Comparison of ENCODE assay signal across 16 cellular contexts in the genomic region with DNA sequence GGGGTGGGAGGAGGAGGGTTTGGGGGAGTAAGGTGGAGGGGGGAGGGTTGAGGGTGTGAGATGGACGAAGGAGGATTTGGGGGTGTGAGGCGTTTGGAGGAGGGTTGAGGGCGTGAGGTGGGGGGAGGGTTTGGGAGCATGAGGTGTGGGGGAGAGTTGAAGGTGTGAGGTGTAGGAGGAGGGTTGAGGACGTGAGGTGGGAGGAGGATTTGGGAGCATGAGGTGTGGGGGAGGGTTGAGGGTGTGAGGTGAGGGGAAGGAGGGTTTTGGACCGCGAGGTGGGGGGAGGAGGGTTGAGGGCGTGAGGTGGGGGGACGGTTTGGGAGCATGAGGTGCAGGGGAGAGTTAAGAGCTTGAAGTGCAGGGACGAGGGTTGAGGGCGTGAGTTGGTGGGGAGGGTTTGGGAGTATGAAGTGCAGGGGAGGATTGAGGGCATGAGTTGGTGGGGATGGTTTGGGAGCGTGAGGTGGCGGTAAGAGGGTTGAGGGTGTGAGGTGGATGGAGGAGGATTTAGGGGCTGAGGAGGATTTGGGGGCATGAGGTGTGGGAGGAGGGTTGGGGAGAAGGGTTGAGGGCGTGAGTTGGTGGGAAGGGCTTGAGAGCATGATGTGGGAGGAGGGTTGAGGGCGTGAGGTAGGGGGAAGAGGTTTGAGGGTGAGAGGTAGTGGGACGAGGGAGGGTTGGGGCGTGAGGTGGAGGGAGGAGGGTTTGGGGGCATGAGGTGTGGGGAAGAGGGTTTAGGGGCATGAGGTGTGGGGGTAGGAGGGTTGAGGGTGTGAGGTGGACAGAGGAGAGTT. TPM values are rescaled to one million over a fixed set of nuclear protein-coding genes. Genes with fewer than 3 reads are reported as not detected.
DNase-seq lines count a peak whose midpoint lies in the region; ATAC-seq, FAIRE-seq and TF ChIP-seq lines count a peak whose summit lies in the region.
"Had no signal": no experiment of that assay in that cellular context is flagged by ENCODE, and none has a peak within 500 bp of the region (broad histone marks: within the 10 kb centered on the region; RNA-seq: fewer than 3 reads in every experiment).

No MANE protein-coding gene starts in this region.

- H3K36me3 Mint-ChIP-seq in natural killer cell = no peaks in the 10 kb centered on the region
- peaks cover 5% of the 10 kb centered on the region for H3K36me3 Mint-ChIP-seq in natural killer cell treated with Interleukin-12 subunit alpha and Interleukin-12 subunit beta and Interleukin-15 and Interleukin-18, amount 100 ng/mL, for 72 hours
- H3K36me3 Mint-ChIP-seq in activated T-helper 17 cell treated with anti-CD3 and anti-CD28 coated beads, Interleukin-2, amount 50 U/mL, for 72 hours (ENCODE audit: low read depth) = peaks cover 5% of the 10 kb centered on the region
- H3K36me3 Mint-ChIP-seq in memory B cell = peaks cover 4% of the 10 kb centered on the region

- peaks cover 0 to 27% (median 4%) of the 10 kb centered on the region in 4 donors for H3K4me1 ChIP-seq in upper lobe of left lung
- H3K4me1 ChIP-seq: pancreas had no signal

- TF ChIP-seq EP300 in upper lobe of left lung (IDR thresholded peaks at IDR 0.05) = no peak

- intact Hi-C loops in natural killer cell (cut with micrococcal nuclease) = no loop called here

- H3K27me3 ChIP-seq in upper lobe of left lung = no peaks in the 10 kb centered on the region
- H3K27me3 ChIP-seq: pancreas had no signal

- H3K4me1 Mint-ChIP-seq in natural killer cell (peaks cover 12 to 13% of the 10 kb centered on the region in 2 donors), memory B cell (peaks cover 4% of the 10 kb centered on the region)
- H3K4me1 Mint-ChIP-seq in natural killer cell treated with Interleukin-12 subunit alpha and Interleukin-12 subunit beta and Interleukin-15 and Interleukin-18, amount 100 ng/mL, for 72 hours (ENCODE audit: low read depth in 2 of 2) = peaks cover 7 to 12% of the 10 kb centered on the region in 2 donors
- H3K4me1 Mint-ChIP-seq in activated T-helper 17 cell treated with anti-CD3 and anti-CD28 coated beads, Interleukin-2, amount 50 U/mL, for 72 hours = peaks cover 7% of the 10 kb centered on the region

- peak overlapping the region in 3 of 4 donors; percentile 57 to 71 (median 61) for H3K4me3 ChIP-seq in upper lobe of left lung

- no peak for ATAC-seq in natural killer cell
- ATAC-seq in natural killer cell treated with Interleukin-12 subunit alpha and Interleukin-12 subunit beta and Interleukin-15 and Interleukin-18, amount 100 ng/mL, for 72 hours = no peak
- ATAC-seq in activated T-helper 17 cell treated with anti-CD3 and anti-CD28 coated beads, Interleukin-2, amount 50 U/mL, for 72 hours (replicated peaks) = no peak
- no peak for ATAC-seq in memory B cell (ENCODE audit: low read depth)
- no peak for ATAC-seq in upper lobe of left lung (ENCODE audit: low FRiP score in 2 of 2)

- H3K27ac ChIP-seq in upper lobe of left lung = no peak overlapping the region

- DNase-seq in natural killer cell (no peak), memory B cell (ENCODE audit: low spot score in 2 of 2) (no peak), upper lobe of left lung (no peak), GM12891 (ENCODE audit: insufficient read length, low spot score) (no peak), NCI-H748 treated with DMSO at 0.1 percent for 48 hours (lab: John Stamatoyannopoulos, UW) (no peak), medulla oblongata (ENCODE audit: extremely low spot score) (no peak)
- no peak for DNase-seq in natural killer cell treated with Interleukin-12 subunit alpha and Interleukin-12 subunit beta and Interleukin-15 and Interleukin-18, amount 100 ng/mL, for 72 hours (ENCODE audit: low spot score)
- DNase-seq: activated B cell treated with CpG ODN at 0.5 μM for 24 hours; activated CD4-positive, alpha-beta memory T cell treated with anti-CD3 and anti-CD28 coated beads, Interleukin-2, amount 10 ng/mL, durations not matched to agents 7 days and 5 days; cerebellar nuclear complex; effector CD4-positive, alpha-beta T cell; stimulated activated naive CD4-positive, alpha-beta T cell treated with Interleukin-2 at 50 U/mL for 16 hours; T1000; trophoblast cell had no signal

- no peaks in the 10 kb centered on the region for H3K9me3 ChIP-seq in upper lobe of left lung
- H3K9me3 ChIP-seq: pancreas had no signal

- no peaks in the 10 kb centered on the region for H3K36me3 ChIP-seq in upper lobe of left lung
- H3K36me3 ChIP-seq: pancreas had no signal

- H3K27ac Mint-ChIP-seq in natural killer cell = peak overlapping the region in 1 of 2 donors; percentile 14
- no peak overlapping the region for H3K27ac Mint-ChIP-seq in natural killer cell treated with Interleukin-12 subunit alpha and Interleukin-12 subunit beta and Interleukin-15 and Interleukin-18, amount 100 ng/mL, for 72 hours
- H3K27ac Mint-ChIP-seq in activated T-helper 17 cell treated with anti-CD3 and anti-CD28 coated beads, Interleukin-2, amount 50 U/mL, for 72 hours = no peak overlapping the region
- H3K27ac Mint-ChIP-seq in memory B cell = no peak overlapping the region
- H3K27ac Mint-ChIP-seq: activated CD4-positive, alpha-beta memory T cell treated with anti-CD3 and anti-CD28 coated beads, Interleukin-2, amount 10 ng/mL, durations not matched to agents 7 days and 5 days had no signal

- H3K9me3 Mint-ChIP-seq in natural killer cell = peaks cover 0 to 3% of the 10 kb centered on the region in 2 donors
- H3K9me3 Mint-ChIP-seq in natural killer cell treated with Interleukin-12 subunit alpha and Interleukin-12 subunit beta and Interleukin-15 and Interleukin-18, amount 100 ng/mL, for 72 hours = peaks cover 3% of the 10 kb centered on the region
- H3K9me3 Mint-ChIP-seq in activated T-helper 17 cell treated with anti-CD3 and anti-CD28 coated beads, Interleukin-2, amount 50 U/mL, for 72 hours = peaks cover 4% of the 10 kb centered on the region
- H3K9me3 Mint-ChIP-seq in memory B cell = peaks cover 5% of the 10 kb centered on the region
- H3K9me3 Mint-ChIP-seq: activated CD4-positive, alpha-beta memory T cell treated with anti-CD3 and anti-CD28 coated beads, Interleukin-2, amount 10 ng/mL, durations not matched to agents 7 days and 5 days had no signal

- H3K4me3 Mint-ChIP-seq in natural killer cell (peak overlapping the region; percentile 31), memory B cell (peak overlapping the region; percentile 8)
- no peak overlapping the region for H3K4me3 Mint-ChIP-seq in natural killer cell treated with Interleukin-12 subunit alpha and Interleukin-12 subunit beta and Interleukin-15 and Interleukin-18, amount 100 ng/mL, for 72 hours
- peak overlapping the region; percentile 99 for H3K4me3 Mint-ChIP-seq in activated T-helper 17 cell treated with anti-CD3 and anti-CD28 coated beads, Interleukin-2, amount 50 U/mL, for 72 hours

- TF ChIP-seq CTCF in natural killer cell (IDR thresholded peaks at IDR 0.05) = no peak
- TF ChIP-seq CTCF in upper lobe of left lung (IDR thresholded peaks at IDR 0.05) = no peak

- no peak for FAIRE-seq in GM12891 (lab: Jason Lieb, UNC)
- FAIRE-seq: pancreas had no signal

- 84 to 92% methylated on average over 16 of the region's 16 CpGs for WGBS in upper lobe of left lung, 2 donors

- peaks cover 25 to 32% of the 10 kb centered on the region in 2 donors for H3K27me3 Mint-ChIP-seq in natural killer cell (ENCODE audit: low read depth in 2 of 2)
- peaks cover 17 to 24% of the 10 kb centered on the region in 2 donors for H3K27me3 Mint-ChIP-seq in natural killer cell treated with Interleukin-12 subunit alpha and Interleukin-12 subunit beta and Interleukin-15 and Interleukin-18, amount 100 ng/mL, for 72 hours
- H3K27me3 Mint-ChIP-seq in activated T-helper 17 cell treated with anti-CD3 and anti-CD28 coated beads, Interleukin-2, amount 50 U/mL, for 72 hours = peaks cover 16% of the 10 kb centered on the region
- H3K27me3 Mint-ChIP-seq in memory B cell = peaks cover 18% of the 10 kb centered on the region

- TF ChIP-seq POLR2A in upper lobe of left lung (IDR thresholded peaks at IDR 0.05) (no peak), GM12891 (IDR thresholded peaks at IDR 0.05; ENCODE audit: low read depth, low read length) (no peak)

TF ChIP-seq in GM12891, 5 proteins besides CTCF, POLR2A, EP300 and RAD21:
- no peak for TF ChIP-seq PAX5 (IDR thresholded peaks at IDR 0.05; ENCODE audit: insufficient read depth, low read length, severe bottlenecking)
- no peak for TF ChIP-seq POLR2AphosphoS5 (IDR thresholded peaks at IDR 0.05; ENCODE audit: low read depth, low read length)
- no peak for TF ChIP-seq TAF1 (IDR thresholded peaks at IDR 0.05; ENCODE audit: low read depth, low read length)
- no peak for TF ChIP-seq POU2F2 (IDR thresholded peaks at IDR 0.05; ENCODE audit: low read depth, low read length)
- no peak for TF ChIP-seq SPI1 (IDR thresholded peaks at IDR 0.05; ENCODE audit: low read depth, low read length)

RNA-seq across cellular contexts. Expression of a gene that starts 1.2 kb away (rescaled TPM):
- total RNA-seq in natural killer cell (1 to 10 TPM; 2.8 to 5.3 (median 3.1) TPM), upper lobe of left lung (10 to 100 TPM in 3 of 6 donors, 1 to 10 TPM in 3; 2.1 to 24.0 (median 9.7) TPM)
- under 1 TPM; 0.67 to 0.86 TPM for total RNA-seq in natural killer cell treated with Interleukin-12 subunit alpha and Interleukin-12 subunit beta and Interleukin-15 and Interleukin-18, amount 100 ng/mL, for 72 hours
- 1 to 10 TPM; 1.9 to 3.1 TPM for total RNA-seq in activated T-helper 17 cell treated with anti-CD3 and anti-CD28 coated beads, Interleukin-2, amount 50 U/mL, for 72 hours
- polyA plus RNA-seq in GM12891 (2012; ENCODE audit: low read depth, missing spikeins) = 0.67 TPM
- total RNA-seq: activated B cell treated with CpG ODN at 0.5 μM for 24 hours had no signal
